Comparison of ENCODE assay signal across 14 cellular contexts in the genomic region with DNA sequence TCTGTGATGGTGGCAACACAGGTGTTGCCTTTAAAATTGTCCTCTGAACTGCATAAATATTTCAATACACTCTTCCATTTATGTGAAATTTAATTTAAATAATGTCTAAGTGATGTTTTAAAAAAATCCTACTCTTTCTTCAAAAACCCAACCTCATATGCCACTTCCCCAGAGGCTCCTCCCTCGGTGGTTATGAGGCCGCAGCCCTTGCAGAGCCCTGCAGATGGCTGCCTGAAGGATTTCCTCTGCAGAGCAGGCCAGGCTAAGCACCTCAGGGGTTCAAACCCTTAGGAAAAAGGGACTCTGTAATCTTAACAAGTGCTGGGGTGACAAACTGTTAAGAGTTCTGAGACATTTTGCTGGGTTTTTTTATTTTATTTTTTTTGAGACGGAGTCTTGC. TPM values are rescaled to one million over a fixed set of nuclear protein-coding genes. Genes with fewer than 3 reads are reported as not detected.
A peak's percentile ranks its signal among the peaks of the same experiment; 100 is the strongest.
DNase-seq lines count a peak whose midpoint lies in the region; ATAC-seq and TF ChIP-seq lines count a peak whose summit lies in the region.
"Had no signal": no experiment of that assay in that cellular context is flagged by ENCODE, and none has a peak within 500 bp of the region (broad histone marks: within the 10 kb centered on the region; RNA-seq: fewer than 3 reads in every experiment).

No MANE protein-coding gene starts in this region.

- 65 to 76% (median 71%) methylated on average over 3 of the region's 3 CpGs for WGBS in heart left ventricle, 4 donors

- intact Hi-C loops in colonic mucosa (cut with DNase I), result no loop called here
- intact Hi-C loops in heart left ventricle (cut with DNase I), result loop anchor here in 5 of 10 donors (10.0 kb wide), 2 partner anchors 281 to 291 kb away; no protein-coding TSS in a partner anchor

- CTCF ChIA-PET in activated CD4-positive, alpha-beta T cell treated with anti-CD3 and anti-CD28 coated beads, Interleukin-2, amount 10 ng/mL, durations not matched to agents 7 days and 5 days (lab: Charles Lee), result no interaction called here

- peak overlapping the region; percentile 83 for H3K27ac Mint-ChIP-seq in activated CD4-positive, alpha-beta T cell treated with anti-CD3 and anti-CD28 coated beads, Interleukin-2, amount 10 ng/mL, durations not matched to agents 7 days and 5 days
- H3K27ac Mint-ChIP-seq in central memory CD8-positive, alpha-beta T cell (ENCODE audit: low read depth), result peak overlapping the region; percentile 39
- H3K27ac Mint-ChIP-seq in stimulated activated naive CD8-positive, alpha-beta T cell treated with anti-CD3 and anti-CD28 coated beads, Interleukin-15, amount 100 ng/mL, for 72 hours, result no peak overlapping the region
- H3K27ac Mint-ChIP-seq: activated B cell treated with CpG ODN at 0.5 μM for 24 hours; dendritic cell treated with granulocyte-macrophage colony-stimulating factor and Interleukin-4, amounts not matched to agents 40 ng/mL and 50 ng/mL, for 4 days had no signal

- H3K27ac ChIP-seq in colonic mucosa (no peak overlapping the region), heart left ventricle (no peak overlapping the region)
- H3K27ac ChIP-seq: SJSA1 had no signal

- H3K9me3 Mint-ChIP-seq in activated CD4-positive, alpha-beta T cell treated with anti-CD3 and anti-CD28 coated beads, Interleukin-2, amount 10 ng/mL, durations not matched to agents 7 days and 5 days, result peaks cover 3% of the 10 kb centered on the region
- no peaks in the 10 kb centered on the region for H3K9me3 Mint-ChIP-seq in central memory CD8-positive, alpha-beta T cell
- H3K9me3 Mint-ChIP-seq in stimulated activated naive CD8-positive, alpha-beta T cell treated with anti-CD3 and anti-CD28 coated beads, Interleukin-15, amount 100 ng/mL, for 72 hours, result no peaks in the 10 kb centered on the region
- H3K9me3 Mint-ChIP-seq: activated B cell treated with CpG ODN at 0.5 μM for 24 hours; dendritic cell treated with granulocyte-macrophage colony-stimulating factor and Interleukin-4, amounts not matched to agents 40 ng/mL and 50 ng/mL, for 4 days had no signal

- no peaks in the 10 kb centered on the region for H3K27me3 Mint-ChIP-seq in activated CD4-positive, alpha-beta T cell treated with anti-CD3 and anti-CD28 coated beads, Interleukin-2, amount 10 ng/mL, durations not matched to agents 7 days and 5 days
- no peaks in the 10 kb centered on the region for H3K27me3 Mint-ChIP-seq in central memory CD8-positive, alpha-beta T cell
- no peaks in the 10 kb centered on the region for H3K27me3 Mint-ChIP-seq in stimulated activated naive CD8-positive, alpha-beta T cell treated with anti-CD3 and anti-CD28 coated beads, Interleukin-15, amount 100 ng/mL, for 72 hours
- H3K27me3 Mint-ChIP-seq: activated B cell treated with CpG ODN at 0.5 μM for 24 hours; dendritic cell treated with granulocyte-macrophage colony-stimulating factor and Interleukin-4, amounts not matched to agents 40 ng/mL and 50 ng/mL, for 4 days had no signal

- peak overlapping the region; percentile 30 for H3K4me3 Mint-ChIP-seq in activated CD4-positive, alpha-beta T cell treated with anti-CD3 and anti-CD28 coated beads, Interleukin-2, amount 10 ng/mL, durations not matched to agents 7 days and 5 days
- peak overlapping the region; percentile 17 for H3K4me3 Mint-ChIP-seq in central memory CD8-positive, alpha-beta T cell
- H3K4me3 Mint-ChIP-seq in stimulated activated naive CD8-positive, alpha-beta T cell treated with anti-CD3 and anti-CD28 coated beads, Interleukin-15, amount 100 ng/mL, for 72 hours, result no peak overlapping the region
- H3K4me3 Mint-ChIP-seq: activated B cell treated with CpG ODN at 0.5 μM for 24 hours; dendritic cell treated with granulocyte-macrophage colony-stimulating factor and Interleukin-4, amounts not matched to agents 40 ng/mL and 50 ng/mL, for 4 days had no signal

- POLR2A ChIA-PET in activated CD4-positive, alpha-beta T cell treated with anti-CD3 and anti-CD28 coated beads, Interleukin-2, amount 10 ng/mL, durations not matched to agents 7 days and 5 days (lab: Charles Lee), result no interaction called here

- H3K27me3 ChIP-seq in colonic mucosa (no peaks in the 10 kb centered on the region), heart left ventricle (no peaks in the 10 kb centered on the region)
- H3K27me3 ChIP-seq: SJSA1, tibial nerve had no signal

- peaks cover 75% of the 10 kb centered on the region for H3K4me1 Mint-ChIP-seq in activated CD4-positive, alpha-beta T cell treated with anti-CD3 and anti-CD28 coated beads, Interleukin-2, amount 10 ng/mL, durations not matched to agents 7 days and 5 days
- peaks cover 47% of the 10 kb centered on the region for H3K4me1 Mint-ChIP-seq in central memory CD8-positive, alpha-beta T cell
- peaks cover 73% of the 10 kb centered on the region for H3K4me1 Mint-ChIP-seq in stimulated activated naive CD8-positive, alpha-beta T cell treated with anti-CD3 and anti-CD28 coated beads, Interleukin-15, amount 100 ng/mL, for 72 hours
- H3K4me1 Mint-ChIP-seq: activated B cell treated with CpG ODN at 0.5 μM for 24 hours had no signal

- H3K36me3 ChIP-seq in colonic mucosa (peaks cover 22% of the 10 kb centered on the region), heart left ventricle (peaks cover 0 to 100% (median 82%) of the 10 kb centered on the region in 9 donors)

- ATAC-seq in central memory CD8-positive, alpha-beta T cell (replicated peaks; ENCODE audit: extremely low read depth, poor library complexity, severe bottlenecking), result peak; percentile 88
- peak; percentile 79 for ATAC-seq in stimulated activated naive CD8-positive, alpha-beta T cell treated with anti-CD3 and anti-CD28 coated beads, Interleukin-15, amount 100 ng/mL, for 72 hours
- no peak for ATAC-seq in heart left ventricle

- no peak overlapping the region for H3K4me3 ChIP-seq in colonic mucosa
- H3K4me3 ChIP-seq in heart left ventricle, result no peak overlapping the region
- H3K4me3 ChIP-seq: lung, SJSA1, tibial nerve had no signal

- TF ChIP-seq CTCF in colonic mucosa (IDR thresholded peaks at IDR 0.05) (no peak), heart left ventricle (IDR thresholded peaks at IDR 0.05) (no peak)

- no peak overlapping the region for H3K9ac ChIP-seq in colonic mucosa (ENCODE audit: low read depth in 2 of 2, low read length in 2 of 2)

- H3K36me3 Mint-ChIP-seq in activated CD4-positive, alpha-beta T cell treated with anti-CD3 and anti-CD28 coated beads, Interleukin-2, amount 10 ng/mL, durations not matched to agents 7 days and 5 days (ENCODE audit: low read depth), result peaks cover 72% of the 10 kb centered on the region
- peaks cover 28% of the 10 kb centered on the region for H3K36me3 Mint-ChIP-seq in central memory CD8-positive, alpha-beta T cell (ENCODE audit: insufficient read depth)

- no peak for TF ChIP-seq POLR2A in heart left ventricle (IDR thresholded peaks at IDR 0.05)

- peak; percentile 49 for DNase-seq in activated naive CD4-positive, alpha-beta T cell treated with Interleukin-2 at 50 U/mL for 16 hours
- no peak for DNase-seq in activated naive CD4-positive, alpha-beta T cell treated with anti-CD3 and anti-CD28 coated beads, Interleukin-2, amount 50 U/mL, for 16 hours
- peak; percentile 83 for DNase-seq in activated CD4-positive, alpha-beta T cell treated with anti-CD3 and anti-CD28 coated beads, Interleukin-2, amount 10 ng/mL, durations not matched to agents 7 days and 5 days
- peak; percentile 42 to 61 for DNase-seq in central memory CD8-positive, alpha-beta T cell (ENCODE audit: low spot score in 2 of 2)
- peak in 1 of 2 donors; percentile 39 for DNase-seq in stimulated activated naive CD8-positive, alpha-beta T cell treated with anti-CD3 and anti-CD28 coated beads, Interleukin-15, amount 100 ng/mL, for 72 hours
- no peak for DNase-seq in colonic mucosa
- no peak for DNase-seq in heart left ventricle
- no peak for DNase-seq in middle frontal gyrus (ENCODE audit: extremely low spot score, low spot score)
- DNase-seq: activated B cell treated with CpG ODN at 0.5 μM for 24 hours, anterior cingulate cortex had no signal

- H3K9me3 ChIP-seq in colonic mucosa, result no peaks in the 10 kb centered on the region
- H3K9me3 ChIP-seq in heart left ventricle, result no peaks in the 10 kb centered on the region
- H3K9me3 ChIP-seq: SJSA1, tibial nerve had no signal

- H3K4me1 ChIP-seq in colonic mucosa (no peaks in the 10 kb centered on the region), heart left ventricle (peaks cover 0 to 37% (median 20%) of the 10 kb centered on the region in 12 donors)
- H3K4me1 ChIP-seq: SJSA1 had no signal

RNA-seq across cellular contexts. Expression of a gene that starts 25.2 kb away (rescaled TPM):
- total RNA-seq in activated CD4-positive, alpha-beta T cell treated with anti-CD3 and anti-CD28 coated beads, Interleukin-2, amount 10 ng/mL, durations not matched to agents 7 days and 5 days, result 10 to 100 TPM; 39.2 to 49.4 TPM
- total RNA-seq in colonic mucosa (10 to 100 TPM; 14.3 to 22.2 TPM), heart left ventricle (10 to 100 TPM; 12.0 to 24.4 (median 18.4) TPM)
- polyA plus RNA-seq in heart left ventricle, result 10 to 100 TPM; 17.0 to 17.8 TPM

RNA-seq across cellular contexts. Expression of a gene that starts 25.7 kb away (rescaled TPM):
- 10 to 100 TPM; 84.8 to 98.2 TPM for total RNA-seq in activated CD4-positive, alpha-beta T cell treated with anti-CD3 and anti-CD28 coated beads, Interleukin-2, amount 10 ng/mL, durations not matched to agents 7 days and 5 days
- total RNA-seq in colonic mucosa, result 10 to 100 TPM; 63.0 to 66.6 TPM
- 10 to 100 TPM; 32.8 to 48.9 (median 43.3) TPM for total RNA-seq in heart left ventricle
- 10 to 100 TPM; 19.5 to 26.2 TPM for polyA plus RNA-seq in heart left ventricle

Comparison
In these comparisons a context has a peak if more than half of its experiments do, and no peak if none do; other contexts are left out.
1. DNase-seq: peak in activated naive CD4-positive, alpha-beta T cell treated with Interleukin-2 at 50 U/mL for 16 hours (single experiment), activated CD4-positive, alpha-beta T cell treated with anti-CD3 and anti-CD28 coated beads, Interleukin-2, amount 10 ng/mL, durations not matched to agents 7 days and 5 days (single experiment) and central memory CD8-positive, alpha-beta T cell (2 of 2); none in activated naive CD4-positive, alpha-beta T cell treated with anti-CD3 and anti-CD28 coated beads, Interleukin-2, amount 50 U/mL, for 16 hours (single experiment), colonic mucosa (single experiment), heart left ventricle (0 of 5) and middle frontal gyrus (single experiment).
2. H3K27ac Mint-ChIP-seq: peak in activated CD4-positive, alpha-beta T cell treated with anti-CD3 and anti-CD28 coated beads, Interleukin-2, amount 10 ng/mL, durations not matched to agents 7 days and 5 days (single experiment) and central memory CD8-positive, alpha-beta T cell (single experiment); none in stimulated activated naive CD8-positive, alpha-beta T cell treated with anti-CD3 and anti-CD28 coated beads, Interleukin-15, amount 100 ng/mL, for 72 hours (0 of 2).
3. H3K4me3 Mint-ChIP-seq: peak in activated CD4-positive, alpha-beta T cell treated with anti-CD3 and anti-CD28 coated beads, Interleukin-2, amount 10 ng/mL, durations not matched to agents 7 days and 5 days (single experiment) and central memory CD8-positive, alpha-beta T cell (single experiment); none in stimulated activated naive CD8-positive, alpha-beta T cell treated with anti-CD3 and anti-CD28 coated beads, Interleukin-15, amount 100 ng/mL, for 72 hours (0 of 2).
4. ATAC-seq: peak in central memory CD8-positive, alpha-beta T cell (single experiment) and stimulated activated naive CD8-positive, alpha-beta T cell treated with anti-CD3 and anti-CD28 coated beads, Interleukin-15, amount 100 ng/mL, for 72 hours (single experiment); none in heart left ventricle (0 of 4).